In genomic region chr5:137078171-137078665, GRCh38 we compare ENCODE assay signal across 13 cellular contexts.
DNase-seq lines count a peak whose midpoint lies in the region; ATAC-seq, FAIRE-seq and TF ChIP-seq lines count a peak whose summit lies in the region.
"Had no signal": no experiment of that assay in that cellular context is flagged by ENCODE, and none has a peak within 500 bp of the region (broad histone marks: within the 10 kb centered on the region; RNA-seq: fewer than 3 reads in every experiment).

No MANE protein-coding gene starts in this region.

- no peak for TF ChIP-seq CTCF in astrocyte (IDR thresholded peaks at IDR 0.05; ENCODE audit: insufficient read depth, low read depth, low read length)
- no peak for TF ChIP-seq CTCF in lower lobe of right lung (IDR thresholded peaks at IDR 0.05)
- TF ChIP-seq CTCF in CD8-positive, alpha-beta T cell (IDR thresholded peaks at IDR 0.05): no peak

- H3K27ac Mint-ChIP-seq in astrocyte (ENCODE audit: unreplicated experiment): no peak overlapping the region
- H3K27ac Mint-ChIP-seq in CD8-positive, alpha-beta T cell: no peak overlapping the region
- H3K27ac Mint-ChIP-seq: dendritic cell treated with granulocyte-macrophage colony-stimulating factor and Interleukin-4, amounts not matched to agents 40 ng/mL and 50 ng/mL, for 4 days; stimulated activated naive B cell treated with anti-CD40 and anti-IgM and Interleukin-4, amounts not matched to agents 10 μg/mL and 1 μg/mL and 100 μg/mL, for 72 hours had no signal

- H2AFZ ChIP-seq in GM23248: no peak overlapping the region
- H2AFZ ChIP-seq in astrocyte (ENCODE audit: low read depth, low read length): no peak overlapping the region

- H3K27ac ChIP-seq in GM23248: no peak overlapping the region
- H3K27ac ChIP-seq in astrocyte (ENCODE audit: low read depth, low read length): no peak overlapping the region
- no peak overlapping the region for H3K27ac ChIP-seq in lower lobe of right lung
- no peak overlapping the region for H3K27ac ChIP-seq in CD8-positive, alpha-beta T cell (ENCODE audit: low read depth, low read length)

- POLR2A ChIA-PET in CD8-positive, alpha-beta T cell (lab: Charles Lee): no interaction called here

- H3K9me2 ChIP-seq in GM23248 (ENCODE audit: insufficient read depth): no peaks in the 10 kb centered on the region; the same call in 1 of the 2 replicates

- H3K36me3 ChIP-seq in GM23248 (ENCODE audit: low read depth) (no peaks in the 10 kb centered on the region), astrocyte (ENCODE audit: insufficient read depth, low read length) (no peaks in the 10 kb centered on the region), lower lobe of right lung (no peaks in the 10 kb centered on the region)
- no peaks in the 10 kb centered on the region for H3K36me3 ChIP-seq in CD8-positive, alpha-beta T cell (ENCODE audit: insufficient read depth, low read length)

- FAIRE-seq in astrocyte (lab: Jason Lieb, UNC) (no peak), frontal cortex (lab: Jason Lieb, UNC) (no peak)

- no peaks in the 10 kb centered on the region for H4K20me1 ChIP-seq in GM23248 (ENCODE audit: insufficient read depth)
- H4K20me1 ChIP-seq in astrocyte (ENCODE audit: insufficient read depth, low read length): peaks cover 22% of the 10 kb centered on the region

- no peaks in the 10 kb centered on the region for H3K36me3 Mint-ChIP-seq in astrocyte (ENCODE audit: low read depth, unreplicated experiment)
- no peaks in the 10 kb centered on the region for H3K36me3 Mint-ChIP-seq in CD8-positive, alpha-beta T cell
- H3K36me3 Mint-ChIP-seq: stimulated activated naive B cell treated with anti-CD40 and anti-IgM and Interleukin-4, amounts not matched to agents 10 μg/mL and 1 μg/mL and 100 μg/mL, for 72 hours had no signal

- peaks cover 7% of the 10 kb centered on the region for H3K4me1 Mint-ChIP-seq in astrocyte (ENCODE audit: low read depth, unreplicated experiment)
- no peaks in the 10 kb centered on the region for H3K4me1 Mint-ChIP-seq in CD8-positive, alpha-beta T cell (ENCODE audit: low read depth)
- H3K4me1 Mint-ChIP-seq: stimulated activated naive B cell treated with anti-CD40 and anti-IgM and Interleukin-4, amounts not matched to agents 10 μg/mL and 1 μg/mL and 100 μg/mL, for 72 hours had no signal

- CTCF ChIA-PET in CD8-positive, alpha-beta T cell (lab: Charles Lee): no interaction called here

- H3K9me3 Mint-ChIP-seq in astrocyte (ENCODE audit: unreplicated experiment): no peaks in the 10 kb centered on the region
- no peaks in the 10 kb centered on the region for H3K9me3 Mint-ChIP-seq in CD8-positive, alpha-beta T cell
- H3K9me3 Mint-ChIP-seq: dendritic cell treated with granulocyte-macrophage colony-stimulating factor and Interleukin-4, amounts not matched to agents 40 ng/mL and 50 ng/mL, for 4 days; stimulated activated naive B cell treated with anti-CD40 and anti-IgM and Interleukin-4, amounts not matched to agents 10 μg/mL and 1 μg/mL and 100 μg/mL, for 72 hours had no signal

- H3K9me3 ChIP-seq in GM23248 (ENCODE audit: low read depth) (no peaks in the 10 kb centered on the region), astrocyte (ENCODE audit: insufficient read depth, low read depth, low read length) (no peaks in the 10 kb centered on the region), lower lobe of right lung (no peaks in the 10 kb centered on the region)
- no peaks in the 10 kb centered on the region for H3K9me3 ChIP-seq in CD8-positive, alpha-beta T cell (ENCODE audit: low read length)

- H3K9ac ChIP-seq in GM23248 (no peak overlapping the region), astrocyte (ENCODE audit: low read length) (no peak overlapping the region)

- intact Hi-C loops in lower lobe of right lung (cut with DNase I): no loop called here
- intact Hi-C loops in CD8-positive, alpha-beta T cell (cut with DNase I, micrococcal nuclease): no loop called here

- DNase-seq in GM23248 (peak; percentile 52), NCI-H2107 (lab: John Stamatoyannopoulos, UW) (peak; percentile 10), astrocyte (ENCODE audit: low read depth) (peak; percentile 59), non-pigmented ciliary epithelial cell (ENCODE audit: low read depth) (peak; percentile 13), lower lobe of right lung (no peak), frontal cortex (ENCODE audit: low spot score in 2 of 2) (no peak), ecto neural progenitor cell (ENCODE audit: low spot score) (no peak)
- no peak for DNase-seq in CD8-positive, alpha-beta T cell
- DNase-seq: activated effector memory CD4-positive, alpha-beta T cell treated with Interleukin-2 at 50 U/mL for 16 hours; DMS79; stimulated activated CD4-positive, alpha-beta T cell treated with anti-CD3 and anti-CD28 coated beads, Interleukin-15, amount 100 ng/mL, for 24 hours; stimulated activated naive B cell treated with anti-CD40 and anti-IgM and Interleukin-4, amounts not matched to agents 10 μg/mL and 1 μg/mL and 100 μg/mL, for 72 hours had no signal

- H3K27me3 ChIP-seq in GM23248 (replicated peaks; ENCODE audit: insufficient read depth) (no peaks in the 10 kb centered on the region), astrocyte (ENCODE audit: insufficient read depth, low read length) (peaks cover 3% of the 10 kb centered on the region), lower lobe of right lung (ENCODE audit: low read depth) (peaks cover 5% of the 10 kb centered on the region)
- no peaks in the 10 kb centered on the region for H3K27me3 ChIP-seq in CD8-positive, alpha-beta T cell (ENCODE audit: insufficient read depth, low read length)

- no peak overlapping the region for H3K4me3 Mint-ChIP-seq in astrocyte (ENCODE audit: unreplicated experiment)
- no peak overlapping the region for H3K4me3 Mint-ChIP-seq in CD8-positive, alpha-beta T cell
- H3K4me3 Mint-ChIP-seq: dendritic cell treated with granulocyte-macrophage colony-stimulating factor and Interleukin-4, amounts not matched to agents 40 ng/mL and 50 ng/mL, for 4 days; stimulated activated naive B cell treated with anti-CD40 and anti-IgM and Interleukin-4, amounts not matched to agents 10 μg/mL and 1 μg/mL and 100 μg/mL, for 72 hours had no signal

- 68 to 69% methylated on average over 7 of the region's 7 CpGs for WGBS in GM23248 (ENCODE audit: low coverage in 1 of 2, low lambda C conversion rate in 2 of 2, missing lambda C conversion rate in 2 of 2), 2 experiments

- peaks cover 18% of the 10 kb centered on the region for H3K4me1 ChIP-seq in GM23248 (ENCODE audit: insufficient read depth)
- H3K4me1 ChIP-seq in astrocyte (ENCODE audit: insufficient read depth, low read length): peaks cover 19% of the 10 kb centered on the region
- H3K4me1 ChIP-seq in lower lobe of right lung: no peaks in the 10 kb centered on the region
- no peaks in the 10 kb centered on the region for H3K4me1 ChIP-seq in CD8-positive, alpha-beta T cell (ENCODE audit: insufficient read depth, low read length)

- H3K27me3 Mint-ChIP-seq in astrocyte (ENCODE audit: low read depth, unreplicated experiment): peaks cover 9% of the 10 kb centered on the region
- no peaks in the 10 kb centered on the region for H3K27me3 Mint-ChIP-seq in CD8-positive, alpha-beta T cell (ENCODE audit: low read depth)
- H3K27me3 Mint-ChIP-seq: dendritic cell treated with granulocyte-macrophage colony-stimulating factor and Interleukin-4, amounts not matched to agents 40 ng/mL and 50 ng/mL, for 4 days had no signal

- in situ Hi-C loops in GM23248 (cut with MboI): no loop called here

- no peak for ATAC-seq in lower lobe of right lung
- no peak for ATAC-seq in CD8-positive, alpha-beta T cell
- ATAC-seq: stimulated activated naive B cell treated with anti-CD40 and anti-IgM and Interleukin-4, amounts not matched to agents 10 μg/mL and 1 μg/mL and 100 μg/mL, for 72 hours had no signal

- H3F3A ChIP-seq in GM23248 (ENCODE audit: insufficient read depth): peaks cover 12% of the 10 kb centered on the region

- H3K4me2 ChIP-seq in GM23248 (ENCODE audit: unreplicated experiment) (no peak overlapping the region), astrocyte (ENCODE audit: low read length) (peak overlapping the region; percentile 41)

- peaks cover 20% of the 10 kb centered on the region for H3K79me2 ChIP-seq in GM23248 (ENCODE audit: insufficient read depth)
- H3K79me2 ChIP-seq in astrocyte (ENCODE audit: insufficient read depth, low read length): no peaks in the 10 kb centered on the region

- H3K4me3 ChIP-seq in GM23248: no peak overlapping the region
- no peak overlapping the region for H3K4me3 ChIP-seq in astrocyte (ENCODE audit: insufficient read depth, low read depth, low read length)
- no peak overlapping the region for H3K4me3 ChIP-seq in lower lobe of right lung
- H3K4me3 ChIP-seq in CD8-positive, alpha-beta T cell (ENCODE audit: low read depth, low read length): no peak overlapping the region

Comparison
In these comparisons a context has a peak if more than half of its experiments do, and no peak if none do; other contexts are left out.
1. DNase-seq: peak in GM23248 (single experiment), NCI-H2107 (single experiment), astrocyte (single experiment) and non-pigmented ciliary epithelial cell (single experiment); none in lower lobe of right lung (single experiment), CD8-positive, alpha-beta T cell (0 of 7), frontal cortex (0 of 2) and ecto neural progenitor cell (single experiment).